Comparison of ENCODE assay signal across 8 cellular contexts in genomic region chr15:73965730-73966103, GRCh38. TPM values are rescaled to one million over a fixed set of nuclear protein-coding genes. Genes with fewer than 3 reads are reported as not detected.
DNase-seq lines count a peak whose midpoint lies in the region; ATAC-seq, FAIRE-seq and TF ChIP-seq lines count a peak whose summit lies in the region.

No MANE protein-coding gene starts in this region.

- H3F3A ChIP-seq in GM23248 (ENCODE audit: insufficient read depth) = peaks cover 17% of the 10 kb centered on the region; the same call in 1 of the 2 replicates

- no peaks in the 10 kb centered on the region for H4K20me1 ChIP-seq in GM23248 (ENCODE audit: insufficient read depth)

- FAIRE-seq in HTR-8/SVneo (lab: Jason Lieb, UNC) = no peak

- ATAC-seq in GM18517 (IDR thresholded peaks at IDR 0.05; ENCODE audit: unreplicated experiment) = no peak

- no peak overlapping the region for H3K9ac ChIP-seq in GM23248

- H3K36me3 ChIP-seq in GM23248 (ENCODE audit: low read depth) = no peaks in the 10 kb centered on the region

- H3K4me3 ChIP-seq in GM23248 = no peak overlapping the region

- no peak for TF ChIP-seq CTCF in GM13977 (IDR thresholded peaks at IDR 0.05; ENCODE audit: extremely low read depth, insufficient read depth, missing control alignments)

- 0 out of 2 replicates have a peak overlapping the region, but pooled peaks have one; percentile 66 for H2AFZ ChIP-seq in GM23248

- no peaks in the 10 kb centered on the region for H3K9me2 ChIP-seq in GM23248 (ENCODE audit: insufficient read depth)

- H3K27ac ChIP-seq in GM23248 = peak overlapping the region; percentile 25

- H3K27me3 ChIP-seq in GM23248 (replicated peaks; ENCODE audit: insufficient read depth) = no peaks in the 10 kb centered on the region

- H3K9me3 ChIP-seq in GM23248 (ENCODE audit: low read depth) = no peaks in the 10 kb centered on the region

- H3K4me1 ChIP-seq in GM23248 (ENCODE audit: insufficient read depth) = peaks cover 35% of the 10 kb centered on the region

- in situ Hi-C loops in GM13977 (cut with MboI; ENCODE audit: low pct_unique_long_range_greater_than_20kb, low sequenced_read_pairs, unreplicated experiment) (no loop called here), GM23248 (cut with MboI) (no loop called here), SK-MEL-5 (cut with HindIII; ENCODE audit: low pct_unique_long_range_greater_than_20kb, low sequenced_read_pairs) (no loop called here)

- H3K79me2 ChIP-seq in GM23248 (ENCODE audit: insufficient read depth) = no peaks in the 10 kb centered on the region

- peak overlapping the region; percentile 48 for H3K4me2 ChIP-seq in GM23248 (ENCODE audit: unreplicated experiment)

- WGBS in GM23248 (ENCODE audit: low coverage in 1 of 2, low lambda C conversion rate in 2 of 2, missing lambda C conversion rate in 2 of 2), 2 experiments = 32 to 46% methylated on average over 2 of the region's 2 CpGs

- peak; percentile 76 for DNase-seq in GM13977 (ENCODE audit: low spot score)
- peak; percentile 74 for DNase-seq in GM23248
- peak; percentile 60 for DNase-seq in SK-MEL-5 (ENCODE audit: low read depth, low spot score)
- peak; percentile 55 for DNase-seq in iris pigment epithelial cell (ENCODE audit: low read depth)
- no peak for DNase-seq in HTR-8/SVneo (ENCODE audit: insufficient read length, low spot score)
- DNase-seq in HK-2 (ENCODE audit: unreplicated experiment) = no peak
- DNase-seq in NCI-H446 treated with DMSO at 0.1 percent for 48 hours (lab: John Stamatoyannopoulos, UW) = no peak

RNA-seq across cellular contexts. Expression of gene STOML1, which starts 26.4 kb away (rescaled TPM):
- total RNA-seq in GM23248 (2014; rRNA removed; shearing (Covaris generic)) = 27.8 and 43.9 TPM in 2 replicates
- polyA plus RNA-seq in GM23248 (2016; fragmentation: Nextera tagmentation; extraction: Ambion mirVana) = 26.9 and 27.2 TPM in 2 replicates
- total RNA-seq in SK-MEL-5 (2014; rRNA removed; shearing (Covaris generic)) = 7.8 and 8.0 TPM in 2 replicates
- 11.4 and 11.8 TPM in 2 replicates for polyA plus RNA-seq in SK-MEL-5 (2015; cell fraction: cytosol; rRNA removed)
- polyA plus RNA-seq in SK-MEL-5 (2015; cell fraction: nucleus; rRNA removed) = 7.7 and 21.0 TPM in 2 replicates

RNA-seq across cellular contexts. Expression of gene PML, which starts 28.8 kb away (rescaled TPM):
- total RNA-seq in GM23248 (2014; rRNA removed; shearing (Covaris generic)) = 55.3 and 74.7 TPM in 2 replicates
- 52.9 and 58.0 TPM in 2 replicates for polyA plus RNA-seq in GM23248 (2016; fragmentation: Nextera tagmentation; extraction: Ambion mirVana)
- 8.7 and 9.3 TPM in 2 replicates for total RNA-seq in SK-MEL-5 (2014; rRNA removed; shearing (Covaris generic))
- 31.0 and 49.5 TPM in 2 replicates for polyA plus RNA-seq in SK-MEL-5 (2015; cell fraction: cytosol; rRNA removed)
- polyA plus RNA-seq in SK-MEL-5 (2015; cell fraction: nucleus; rRNA removed) = 39.3 and 53.3 TPM in 2 replicates

RNA-seq across cellular contexts. Expression of gene LOXL1, which starts 39.5 kb away (rescaled TPM):
- total RNA-seq in GM23248 (2014; rRNA removed; shearing (Covaris generic)) = 534 and 540 TPM in 2 replicates
- 396 and 401 TPM in 2 replicates for polyA plus RNA-seq in GM23248 (2016; fragmentation: Nextera tagmentation; extraction: Ambion mirVana)
- total RNA-seq in SK-MEL-5 (2014; rRNA removed; shearing (Covaris generic)) = 0.32 TPM in 1 of 2 replicates, not detected in the other
- 0.54 and 0.86 TPM in 2 replicates for polyA plus RNA-seq in SK-MEL-5 (2015; cell fraction: cytosol; rRNA removed)
- 1.6 TPM in 1 of 2 replicates, not detected in the other for polyA plus RNA-seq in SK-MEL-5 (2015; cell fraction: nucleus; rRNA removed)

Comparison
In these comparisons a context has a peak if more than half of its experiments do, and no peak if none do; other contexts are left out.
1. DNase-seq: peak in GM13977 (single experiment), GM23248 (single experiment), SK-MEL-5 (single experiment) and iris pigment epithelial cell (single experiment); none in HTR-8/SVneo (single experiment), HK-2 (single experiment) and NCI-H446 treated with DMSO at 0.1 percent for 48 hours (single experiment).
2. RNA of gene LOXL1, which starts 39.5 kb away (total RNA-seq): 534 to 540 TPM in GM23248; 0.32 TPM in SK-MEL-5; every median in the first group is over 100 times any median in the second.